In the genomic region with DNA sequence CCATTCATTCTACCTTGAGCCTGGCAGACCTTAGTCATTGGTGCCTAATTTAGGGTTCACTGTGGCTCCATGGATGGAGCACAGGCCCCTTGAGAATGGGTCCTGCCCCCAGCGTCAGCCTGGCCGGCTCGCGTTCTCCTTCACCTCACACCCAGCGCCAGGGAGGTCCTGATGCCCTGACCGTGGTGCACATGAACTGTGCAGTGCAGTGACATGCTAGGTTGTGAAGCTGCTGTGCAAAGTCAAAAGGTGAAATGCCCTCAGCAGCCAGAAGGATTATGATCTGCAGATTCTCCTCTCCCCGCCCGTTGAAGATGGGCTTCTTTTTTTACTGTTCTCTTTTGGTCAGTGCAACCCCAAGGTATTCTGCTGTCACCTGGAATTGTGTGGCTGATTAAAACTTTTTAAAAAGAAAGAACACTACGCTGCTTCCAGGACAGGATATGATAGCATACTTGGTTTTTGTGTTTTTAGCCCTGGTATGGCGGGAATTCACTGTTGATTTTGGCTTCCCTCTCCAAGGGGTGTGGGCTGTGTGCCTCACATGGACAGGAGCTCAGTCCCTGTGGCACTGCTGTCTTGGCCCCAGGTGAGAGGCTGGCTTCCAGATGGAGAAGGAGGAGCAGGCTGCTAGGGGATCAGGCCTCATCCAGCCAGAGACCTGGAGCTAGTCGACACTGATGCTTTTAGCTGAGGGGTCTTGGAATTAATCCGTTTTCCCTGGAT, we compare ENCODE assay signal across 10 cellular contexts. TPM values are rescaled to one million over a fixed set of nuclear protein-coding genes. Genes with fewer than 3 reads are reported as not detected.
DNase-seq lines count a peak whose midpoint lies in the region; FAIRE-seq and TF ChIP-seq lines count a peak whose summit lies in the region.
"Had no signal": no experiment of that assay in that cellular context is flagged by ENCODE, and none has a peak within 500 bp of the region (broad histone marks: within the 10 kb centered on the region; RNA-seq: fewer than 3 reads in every experiment).

No MANE protein-coding gene starts in this region.

- H3K27ac ChIP-seq in astrocyte (ENCODE audit: low read depth, low read length) (no peak overlapping the region), keratinocyte (ENCODE audit: control insufficient read depth, insufficient read depth, low read length) (peak overlapping the region; percentile 29), tibial artery (peak overlapping the region; percentile 36 to 68)

- intact Hi-C loops in tibial artery (cut with DNase I; ENCODE audit: low total_unique reads) = no loop called here

- H3K9ac ChIP-seq in astrocyte (ENCODE audit: low read length) = peak overlapping the region; percentile 12
- no peak overlapping the region for H3K9ac ChIP-seq in keratinocyte (ENCODE audit: control insufficient read depth, extremely low read depth, insufficient read depth, low read length)

- H3K27me3 ChIP-seq in astrocyte (ENCODE audit: insufficient read depth, low read length) (no peaks in the 10 kb centered on the region), keratinocyte (ENCODE audit: control insufficient read depth, extremely low read depth, insufficient read depth, low read length) (no peaks in the 10 kb centered on the region), tibial artery (no peaks in the 10 kb centered on the region), BE2C (no peaks in the 10 kb centered on the region)

- peak overlapping the region; percentile 87 for H3K27ac Mint-ChIP-seq in astrocyte (ENCODE audit: unreplicated experiment)

- no peaks in the 10 kb centered on the region for H3K9me1 ChIP-seq in keratinocyte (ENCODE audit: control insufficient read depth, extremely low read depth, insufficient read depth, low read length)

- peaks cover 15% of the 10 kb centered on the region for H3K36me3 Mint-ChIP-seq in astrocyte (ENCODE audit: low read depth, unreplicated experiment)

- dilution Hi-C loops in keratinocyte (cut with MboI; ENCODE audit: extremely low pct_ligation_motif_present, low sequenced_read_pairs) = no loop called here

- peaks cover 20% of the 10 kb centered on the region for H3K4me1 Mint-ChIP-seq in astrocyte (ENCODE audit: low read depth, unreplicated experiment)

- peaks cover 13% of the 10 kb centered on the region for H3K79me2 ChIP-seq in astrocyte (ENCODE audit: insufficient read depth, low read length)
- H3K79me2 ChIP-seq in keratinocyte (ENCODE audit: control insufficient read depth, insufficient read depth, low read length) = no peaks in the 10 kb centered on the region

- H3K9me3 ChIP-seq in astrocyte (ENCODE audit: insufficient read depth, low read depth, low read length) = no peaks in the 10 kb centered on the region
- no peaks in the 10 kb centered on the region for H3K9me3 ChIP-seq in keratinocyte (ENCODE audit: control insufficient read depth, low read depth, low read length)
- H3K9me3 ChIP-seq in tibial artery = no peaks in the 10 kb centered on the region
- no peaks in the 10 kb centered on the region for H3K9me3 ChIP-seq in BE2C
- H3K9me3 ChIP-seq: HAP-1 had no signal

- H3K36me3 ChIP-seq in astrocyte (ENCODE audit: insufficient read depth, low read length) (peaks cover 4% of the 10 kb centered on the region), keratinocyte (ENCODE audit: control insufficient read depth in 2 of 2, extremely low read depth in 1 of 2, insufficient read depth in 2 of 2, low read length in 2 of 2) (peaks cover 2 to 3% of the 10 kb centered on the region in 2 experiments), tibial artery (peaks cover 0 to 20% (median 18%) of the 10 kb centered on the region in 3 donors), BE2C (no peaks in the 10 kb centered on the region)
- H3K36me3 ChIP-seq: HAP-1 had no signal

- no peak overlapping the region for H3K4me3 ChIP-seq in astrocyte (ENCODE audit: insufficient read depth, low read depth, low read length)
- H3K4me3 ChIP-seq in keratinocyte (ENCODE audit: control insufficient read depth in 2 of 3, extremely low read depth in 1 of 3, insufficient read depth in 2 of 3, low read depth in 1 of 3, low read length in 3 of 3) = no peak overlapping the region
- H3K4me3 ChIP-seq in tibial artery = no peak overlapping the region
- no peak overlapping the region for H3K4me3 ChIP-seq in BE2C (ENCODE audit: low read depth, low read length)
- H3K4me3 ChIP-seq: HAP-1 had no signal

- DNase-seq in HCEC 1CT (peak; percentile 23), astrocyte (ENCODE audit: low read depth) (peak; percentile 62), keratinocyte (ENCODE audit: low read depth, low spot score) (no peak), tibial artery (no peak), iPS-NIHi7 (ENCODE audit: extremely low spot score) (no peak), NCI-H526 (lab: John Stamatoyannopoulos, UW) (no peak), ureter (ENCODE audit: low spot score) (no peak), BE2C (no peak)
- DNase-seq: NCI-H69 had no signal

- H3K9me3 Mint-ChIP-seq in astrocyte (ENCODE audit: unreplicated experiment) = no peaks in the 10 kb centered on the region

- TF ChIP-seq CTCF in astrocyte (IDR thresholded peaks at IDR 0.05; ENCODE audit: insufficient read depth, low read depth, low read length) = no peak
- no peak for TF ChIP-seq CTCF in keratinocyte (optimal IDR thresholded peaks at IDR 0.05 in 1 of 3, IDR thresholded peaks at IDR 0.05 in 1 of 3, conservative IDR thresholded peaks at IDR 0.05 in 1 of 3; ENCODE audit: extremely low read depth in 1 of 3, insufficient read depth in 2 of 3, low read length in 3 of 3)
- TF ChIP-seq CTCF in tibial artery (IDR thresholded peaks at IDR 0.05) = no peak
- TF ChIP-seq CTCF in BE2C (IDR thresholded peaks at IDR 0.05; ENCODE audit: low read depth, low read length) = no peak

- peaks cover 33% of the 10 kb centered on the region for H3K4me1 ChIP-seq in astrocyte (ENCODE audit: insufficient read depth, low read length)
- H3K4me1 ChIP-seq in keratinocyte (ENCODE audit: control insufficient read depth, extremely low read depth, insufficient read depth, low read length) = peaks cover 48% of the 10 kb centered on the region
- peaks cover 7 to 77% (median 54%) of the 10 kb centered on the region in 4 donors for H3K4me1 ChIP-seq in tibial artery
- no peaks in the 10 kb centered on the region for H3K4me1 ChIP-seq in BE2C
- H3K4me1 ChIP-seq: HAP-1 had no signal

- FAIRE-seq in astrocyte (lab: Jason Lieb, UNC) = no peak
- FAIRE-seq in keratinocyte (lab: Jason Lieb, UNC) = peak; percentile 29

- H4K20me1 ChIP-seq in astrocyte (ENCODE audit: insufficient read depth, low read length) (peaks cover 18% of the 10 kb centered on the region), keratinocyte (ENCODE audit: control insufficient read depth, extremely low read depth, insufficient read depth, low read length) (no peaks in the 10 kb centered on the region)

- H3K27me3 Mint-ChIP-seq in astrocyte (ENCODE audit: low read depth, unreplicated experiment) = no peaks in the 10 kb centered on the region

- peak overlapping the region; percentile 57 for H3K4me2 ChIP-seq in astrocyte (ENCODE audit: low read length)
- peak overlapping the region; percentile 58 for H3K4me2 ChIP-seq in keratinocyte (ENCODE audit: control insufficient read depth, extremely low read depth, insufficient read depth, low read depth, low read length)

- no peak overlapping the region for H2AFZ ChIP-seq in astrocyte (ENCODE audit: low read depth, low read length)
- no peak overlapping the region for H2AFZ ChIP-seq in keratinocyte (ENCODE audit: control insufficient read depth, low read length)

- H3K4me3 Mint-ChIP-seq in astrocyte (ENCODE audit: unreplicated experiment) = no peak overlapping the region

RNA-seq across cellular contexts. Expression of a gene that starts 24.0 kb away (rescaled TPM):
- total RNA-seq in astrocyte (13.1 and 16.4 TPM in 2 replicates), ureter (20.6 TPM)
- 5.7 to 10.8 TPM (median 7.0 TPM) in 3 replicates for polyA plus RNA-seq in keratinocyte
- polyA plus RNA-seq in keratinocyte (2011; ENCODE audit: low read depth) = 10.1 TPM
- polyA plus RNA-seq in keratinocyte (2011; cell fraction: cytosol; rRNA removed) = 6.1 and 8.7 TPM in 2 replicates
- 13.1 and 13.4 TPM in 2 replicates for polyA plus RNA-seq in keratinocyte (2011; cell fraction: nucleus; rRNA removed)
- 9.0 and 13.7 TPM in 2 replicates for polyA plus RNA-seq in keratinocyte (2012; ENCODE audit: low replicate concordance)
- 8.7 to 59.2 TPM (median 14.6 TPM) in 3 replicates for polyA minus RNA-seq in keratinocyte
- 7.5 TPM for polyA minus RNA-seq in keratinocyte (2011; cell fraction: cytosol; rRNA and poly(A)+ RNA removed)
- 13.5 TPM in 2 replicates for polyA minus RNA-seq in keratinocyte (2011; cell fraction: nucleus; rRNA and poly(A)+ RNA removed)
- polyA plus RNA-seq in BE2C (2012; ENCODE audit: insufficient read depth, insufficient read length, low read depth) = 19.2 TPM

RNA-seq across cellular contexts. Expression of a gene that starts 49.4 kb away (rescaled TPM):
- total RNA-seq in astrocyte (161 and 165 TPM in 2 replicates), ureter (72.3 TPM)
- polyA plus RNA-seq in keratinocyte = 77.7 to 132 TPM (median 79.3 TPM) in 3 replicates
- 37.1 TPM for polyA plus RNA-seq in keratinocyte (2011; ENCODE audit: low read depth)
- polyA plus RNA-seq in keratinocyte (2011; cell fraction: cytosol; rRNA removed) = 47.2 and 86.9 TPM in 2 replicates
- 66.7 and 79.6 TPM in 2 replicates for polyA plus RNA-seq in keratinocyte (2011; cell fraction: nucleus; rRNA removed)
- 32.9 and 72.5 TPM in 2 replicates for polyA plus RNA-seq in keratinocyte (2012; ENCODE audit: low replicate concordance)
- 67.9 to 134 TPM (median 90.8 TPM) in 3 replicates for polyA minus RNA-seq in keratinocyte
- 61.0 TPM for polyA minus RNA-seq in keratinocyte (2011; cell fraction: cytosol; rRNA and poly(A)+ RNA removed)
- polyA minus RNA-seq in keratinocyte (2011; cell fraction: nucleus; rRNA and poly(A)+ RNA removed) = 59.9 and 90.0 TPM in 2 replicates
- polyA plus RNA-seq in BE2C (2012; ENCODE audit: insufficient read depth, insufficient read length, low read depth) = 42.6 TPM

Comparison
In these comparisons a context has a peak if more than half of its experiments do, and no peak if none do; other contexts are left out.
1. DNase-seq: peak in HCEC 1CT (single experiment) and astrocyte (single experiment); none in keratinocyte (single experiment), tibial artery (0 of 2), iPS-NIHi7 (single experiment), NCI-H526 (0 of 2), ureter (single experiment) and BE2C (single experiment).